Comparison of ENCODE assay signal across 1 cellular context in genomic region chr5:161064800-161065199, GRCh38.
TF ChIP-seq lines count a peak whose summit lies in the region.

No MANE protein-coding gene starts in this region.

TF ChIP-seq in H1, 55 proteins besides CTCF, POLR2A, EP300 and RAD21 (continued from another document):
- TF ChIP-seq, protein P1, sequence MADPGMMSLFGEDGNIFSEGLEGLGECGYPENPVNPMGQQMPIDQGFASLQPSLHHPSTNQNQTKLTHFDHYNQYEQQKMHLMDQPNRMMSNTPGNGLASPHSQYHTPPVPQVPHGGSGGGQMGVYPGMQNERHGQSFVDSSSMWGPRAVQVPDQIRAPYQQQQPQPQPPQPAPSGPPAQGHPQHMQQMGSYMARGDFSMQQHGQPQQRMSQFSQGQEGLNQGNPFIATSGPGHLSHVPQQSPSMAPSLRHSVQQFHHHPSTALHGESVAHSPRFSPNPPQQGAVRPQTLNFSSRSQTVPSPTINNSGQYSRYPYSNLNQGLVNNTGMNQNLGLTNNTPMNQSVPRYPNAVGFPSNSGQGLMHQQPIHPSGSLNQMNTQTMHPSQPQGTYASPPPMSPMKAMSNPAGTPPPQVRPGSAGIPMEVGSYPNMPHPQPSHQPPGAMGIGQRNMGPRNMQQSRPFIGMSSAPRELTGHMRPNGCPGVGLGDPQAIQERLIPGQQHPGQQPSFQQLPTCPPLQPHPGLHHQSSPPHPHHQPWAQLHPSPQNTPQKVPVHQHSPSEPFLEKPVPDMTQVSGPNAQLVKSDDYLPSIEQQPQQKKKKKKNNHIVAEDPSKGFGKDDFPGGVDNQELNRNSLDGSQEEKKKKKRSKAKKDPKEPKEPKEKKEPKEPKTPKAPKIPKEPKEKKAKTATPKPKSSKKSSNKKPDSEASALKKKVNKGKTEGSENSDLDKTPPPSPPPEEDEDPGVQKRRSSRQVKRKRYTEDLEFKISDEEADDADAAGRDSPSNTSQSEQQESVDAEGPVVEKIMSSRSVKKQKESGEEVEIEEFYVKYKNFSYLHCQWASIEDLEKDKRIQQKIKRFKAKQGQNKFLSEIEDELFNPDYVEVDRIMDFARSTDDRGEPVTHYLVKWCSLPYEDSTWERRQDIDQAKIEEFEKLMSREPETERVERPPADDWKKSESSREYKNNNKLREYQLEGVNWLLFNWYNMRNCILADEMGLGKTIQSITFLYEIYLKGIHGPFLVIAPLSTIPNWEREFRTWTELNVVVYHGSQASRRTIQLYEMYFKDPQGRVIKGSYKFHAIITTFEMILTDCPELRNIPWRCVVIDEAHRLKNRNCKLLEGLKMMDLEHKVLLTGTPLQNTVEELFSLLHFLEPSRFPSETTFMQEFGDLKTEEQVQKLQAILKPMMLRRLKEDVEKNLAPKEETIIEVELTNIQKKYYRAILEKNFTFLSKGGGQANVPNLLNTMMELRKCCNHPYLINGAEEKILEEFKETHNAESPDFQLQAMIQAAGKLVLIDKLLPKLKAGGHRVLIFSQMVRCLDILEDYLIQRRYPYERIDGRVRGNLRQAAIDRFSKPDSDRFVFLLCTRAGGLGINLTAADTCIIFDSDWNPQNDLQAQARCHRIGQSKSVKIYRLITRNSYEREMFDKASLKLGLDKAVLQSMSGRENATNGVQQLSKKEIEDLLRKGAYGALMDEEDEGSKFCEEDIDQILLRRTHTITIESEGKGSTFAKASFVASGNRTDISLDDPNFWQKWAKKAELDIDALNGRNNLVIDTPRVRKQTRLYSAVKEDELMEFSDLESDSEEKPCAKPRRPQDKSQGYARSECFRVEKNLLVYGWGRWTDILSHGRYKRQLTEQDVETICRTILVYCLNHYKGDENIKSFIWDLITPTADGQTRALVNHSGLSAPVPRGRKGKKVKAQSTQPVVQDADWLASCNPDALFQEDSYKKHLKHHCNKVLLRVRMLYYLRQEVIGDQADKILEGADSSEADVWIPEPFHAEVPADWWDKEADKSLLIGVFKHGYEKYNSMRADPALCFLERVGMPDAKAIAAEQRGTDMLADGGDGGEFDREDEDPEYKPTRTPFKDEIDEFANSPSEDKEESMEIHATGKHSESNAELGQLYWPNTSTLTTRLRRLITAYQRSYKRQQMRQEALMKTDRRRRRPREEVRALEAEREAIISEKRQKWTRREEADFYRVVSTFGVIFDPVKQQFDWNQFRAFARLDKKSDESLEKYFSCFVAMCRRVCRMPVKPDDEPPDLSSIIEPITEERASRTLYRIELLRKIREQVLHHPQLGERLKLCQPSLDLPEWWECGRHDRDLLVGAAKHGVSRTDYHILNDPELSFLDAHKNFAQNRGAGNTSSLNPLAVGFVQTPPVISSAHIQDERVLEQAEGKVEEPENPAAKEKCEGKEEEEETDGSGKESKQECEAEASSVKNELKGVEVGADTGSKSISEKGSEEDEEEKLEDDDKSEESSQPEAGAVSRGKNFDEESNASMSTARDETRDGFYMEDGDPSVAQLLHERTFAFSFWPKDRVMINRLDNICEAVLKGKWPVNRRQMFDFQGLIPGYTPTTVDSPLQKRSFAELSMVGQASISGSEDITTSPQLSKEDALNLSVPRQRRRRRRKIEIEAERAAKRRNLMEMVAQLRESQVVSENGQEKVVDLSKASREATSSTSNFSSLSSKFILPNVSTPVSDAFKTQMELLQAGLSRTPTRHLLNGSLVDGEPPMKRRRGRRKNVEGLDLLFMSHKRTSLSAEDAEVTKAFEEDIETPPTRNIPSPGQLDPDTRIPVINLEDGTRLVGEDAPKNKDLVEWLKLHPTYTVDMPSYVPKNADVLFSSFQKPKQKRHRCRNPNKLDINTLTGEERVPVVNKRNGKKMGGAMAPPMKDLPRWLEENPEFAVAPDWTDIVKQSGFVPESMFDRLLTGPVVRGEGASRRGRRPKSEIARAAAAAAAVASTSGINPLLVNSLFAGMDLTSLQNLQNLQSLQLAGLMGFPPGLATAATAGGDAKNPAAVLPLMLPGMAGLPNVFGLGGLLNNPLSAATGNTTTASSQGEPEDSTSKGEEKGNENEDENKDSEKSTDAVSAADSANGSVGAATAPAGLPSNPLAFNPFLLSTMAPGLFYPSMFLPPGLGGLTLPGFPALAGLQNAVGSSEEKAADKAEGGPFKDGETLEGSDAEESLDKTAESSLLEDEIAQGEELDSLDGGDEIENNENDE (IDR thresholded peaks at IDR 0.05; ENCODE audit: insufficient replicate concordance, low read length) = no peak
- TF ChIP-seq KDM1A (IDR thresholded peaks at IDR 0.05; ENCODE audit: borderline replicate concordance, low read length) (no peak), JUN (IDR thresholded peaks at IDR 0.05; ENCODE audit: low read depth, low read length) (no peak), RXRA (IDR thresholded peaks at IDR 0.05; ENCODE audit: insufficient read depth, low read depth, low read length) (no peak), CBX5 (IDR thresholded peaks at IDR 0.05; ENCODE audit: low read depth, low read length) (no peak), POLR2AphosphoS5 (IDR thresholded peaks at IDR 0.05; ENCODE audit: low read depth, low read length) (no peak), E2F6 (IDR thresholded peaks at IDR 0.05) (no peak)
